In the genomic region with DNA sequence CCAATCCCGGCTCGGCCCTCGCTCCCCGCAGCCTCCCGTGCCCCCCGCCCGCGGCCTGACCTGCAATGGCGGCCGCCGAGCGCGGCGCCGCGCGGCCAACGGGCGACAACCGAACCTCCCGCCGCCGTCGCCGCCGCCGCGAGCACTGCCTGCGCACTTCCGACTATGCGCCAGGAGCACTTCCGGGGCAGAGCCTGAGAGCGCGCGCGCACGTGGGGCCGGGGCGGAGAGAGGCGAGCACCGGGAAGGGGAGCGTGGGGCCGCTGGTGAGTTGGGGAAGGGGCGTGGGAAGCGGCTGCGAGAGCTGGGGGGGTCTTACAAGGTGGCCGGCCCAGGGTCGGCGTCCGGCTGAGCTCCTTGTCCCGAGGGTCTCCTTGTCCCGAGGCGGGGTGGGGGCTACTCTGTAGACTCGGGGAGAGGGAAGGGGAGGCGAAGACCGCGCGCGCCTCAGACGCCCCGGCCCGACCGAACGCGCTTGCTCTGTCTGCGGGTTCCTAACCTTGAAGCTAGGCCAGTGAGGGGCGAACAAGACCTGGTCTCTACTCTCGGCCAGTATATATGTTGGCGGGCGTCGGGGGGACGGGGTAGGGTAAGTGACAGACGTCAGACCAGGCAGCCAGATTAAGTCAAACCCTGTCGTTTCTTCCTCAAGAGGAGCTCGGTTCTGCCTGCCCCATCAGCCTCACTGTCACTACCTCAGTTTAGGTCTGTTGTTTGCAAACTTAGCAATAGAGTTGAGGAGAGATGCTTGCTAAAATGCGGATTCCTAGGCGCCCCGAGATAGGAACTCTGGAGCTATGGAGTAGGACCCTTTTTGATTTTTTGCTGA, we compare ENCODE assay signal across 8 cellular contexts. TPM values are rescaled to one million over a fixed set of nuclear protein-coding genes. Genes with fewer than 3 reads are reported as not detected.
DNase-seq lines count a peak whose midpoint lies in the region; ATAC-seq, FAIRE-seq and TF ChIP-seq lines count a peak whose summit lies in the region.

TSS of gene CHTF8 (minus strand) at position 165 of the 829 bp plus-strand sequence. CDS start 11,130 bp downstream, outside the sequence.
TSS of gene UTP4 (plus strand) at position 226 of the 829 bp plus-strand sequence. CDS start 811 bp downstream, outside the sequence.

- TF ChIP-seq POLR2A in GM12891 (IDR thresholded peaks at IDR 0.05; ENCODE audit: low read depth, low read length), result peak; percentile 30

- H3K9me2 ChIP-seq in hepatocyte (replicated peaks; ENCODE audit: insufficient read depth), result no peaks in the 10 kb centered on the region

- WGBS in hepatocyte (ENCODE audit: low lambda C conversion rate, missing lambda C conversion rate), result 1% methylated on average over 29 of the region's 78 CpGs

- peaks cover 0 to 11% of the 10 kb centered on the region in 2 donors for H3K36me3 ChIP-seq in ascending aorta
- H3K36me3 ChIP-seq in hepatocyte (replicated peaks; ENCODE audit: insufficient read depth, low read depth), result no peaks in the 10 kb centered on the region

- peak within 1 kb of the TSS; percentile 90 for H3K4me2 ChIP-seq in hepatocyte

- H4K20me1 ChIP-seq in hepatocyte (ENCODE audit: insufficient read depth, poor library complexity, severe bottlenecking), result peaks cover 25% of the 10 kb centered on the region

- peak within 1 kb of the TSS; percentile 91 to 97 for H3K4me3 ChIP-seq in ascending aorta
- peak within 1 kb of the TSS; percentile 91 for H3K4me3 ChIP-seq in hepatocyte
- H3K4me3 ChIP-seq in retinal pigment epithelial cell (ENCODE audit: low read length), result peak within 1 kb of the TSS; percentile 98

- H3K27ac ChIP-seq in ascending aorta (peak within 1 kb of the TSS; percentile 84 to 85), hepatocyte (peak within 1 kb of the TSS; percentile 99)

- H3K27me3 ChIP-seq in ascending aorta (no peaks in the 10 kb centered on the region), hepatocyte (no peaks in the 10 kb centered on the region)

- ATAC-seq in HG02623 (IDR thresholded peaks at IDR 0.05; ENCODE audit: unreplicated experiment), result peak; percentile 82

- peaks cover 3 to 13% of the 10 kb centered on the region in 2 donors for H3K4me1 ChIP-seq in ascending aorta
- H3K4me1 ChIP-seq in hepatocyte (ENCODE audit: insufficient read depth), result peaks cover 9% of the 10 kb centered on the region

- intact Hi-C loops in ascending aorta (cut with DNase I), result loop anchor here (5.0 kb wide), 1 partner anchor 55 kb away; the partner anchor contains the start of gene SNTB2

- FAIRE-seq in GM12891 (lab: Jason Lieb, UNC), result peak; percentile 87

- TF ChIP-seq CTCF in ascending aorta (IDR thresholded peaks at IDR 0.05), result peak in 1 of 3 experiments; percentile 11
- TF ChIP-seq CTCF in hepatocyte (IDR thresholded peaks at IDR 0.05; ENCODE audit: poor library complexity), result no peak
- no peak for TF ChIP-seq CTCF in retinal pigment epithelial cell (conservative IDR thresholded peaks at IDR 0.05; ENCODE audit: low read depth, low read length)

- peak within 1 kb of the TSS; percentile 89 for H2AFZ ChIP-seq in hepatocyte

- H3K79me2 ChIP-seq in hepatocyte, result peaks cover 91% of the 10 kb centered on the region

- DNase-seq in GM12891 (ENCODE audit: insufficient read length, low spot score) (peak; percentile 87), NCI-H1105 treated with DMSO at 0.1 percent for 48 hours (lab: John Stamatoyannopoulos, UW) (peak; percentile 60), T-helper 22 cell (ENCODE audit: low read depth) (peak; percentile 79), ascending aorta (ENCODE audit: low spot score in 2 of 2) (peak; percentile 36 to 90), hepatocyte (ENCODE audit: low spot score) (peak; percentile 94), retinal pigment epithelial cell (ENCODE audit: low read depth) (peak; percentile 26), cortex of kidney (lab: John Stamatoyannopoulos, UW) (no peak)

- H3K9me3 ChIP-seq in ascending aorta, result no peaks in the 10 kb centered on the region
- no peaks in the 10 kb centered on the region for H3K9me3 ChIP-seq in hepatocyte (ENCODE audit: low read depth)

TF ChIP-seq in GM12891, 5 proteins besides CTCF, POLR2A, EP300 and RAD21:
- TF ChIP-seq PAX5 (IDR thresholded peaks at IDR 0.05; ENCODE audit: insufficient read depth, low read length, severe bottlenecking), result no peak
- peak; percentile 65 for TF ChIP-seq TAF1 (IDR thresholded peaks at IDR 0.05; ENCODE audit: low read depth, low read length)
- TF ChIP-seq POLR2AphosphoS5 (IDR thresholded peaks at IDR 0.05; ENCODE audit: low read depth, low read length), result no peak; the same call in 1 of the 2 replicates
- peak; percentile 40; the same call in 1 of the 2 replicates for TF ChIP-seq SPI1 (IDR thresholded peaks at IDR 0.05; ENCODE audit: low read depth, low read length)
- TF ChIP-seq POU2F2 (IDR thresholded peaks at IDR 0.05; ENCODE audit: low read depth, low read length), result peak; percentile 64

RNA-seq across cellular contexts. Expression of gene CHTF8, which starts in this region (rescaled TPM):
- polyA plus RNA-seq in GM12891 (2012; ENCODE audit: low read depth, missing spikeins), result 83.6 TPM
- total RNA-seq in ascending aorta (41.3 TPM), hepatocyte (80.0 and 121 TPM in 2 replicates)
- polyA plus RNA-seq in hepatocyte, result 67.8 and 83.6 TPM in 2 replicates

RNA-seq across cellular contexts. Expression of gene UTP4, which starts in this region (rescaled TPM):
- polyA plus RNA-seq in GM12891 (2012; ENCODE audit: low read depth, missing spikeins), result 52.6 TPM
- 45.9 TPM for total RNA-seq in ascending aorta
- total RNA-seq in hepatocyte, result 12.7 and 21.6 TPM in 2 replicates
- polyA plus RNA-seq in hepatocyte, result 41.4 and 43.0 TPM in 2 replicates
